Comparison of ENCODE assay signal across 9 cellular contexts in the genomic region with DNA sequence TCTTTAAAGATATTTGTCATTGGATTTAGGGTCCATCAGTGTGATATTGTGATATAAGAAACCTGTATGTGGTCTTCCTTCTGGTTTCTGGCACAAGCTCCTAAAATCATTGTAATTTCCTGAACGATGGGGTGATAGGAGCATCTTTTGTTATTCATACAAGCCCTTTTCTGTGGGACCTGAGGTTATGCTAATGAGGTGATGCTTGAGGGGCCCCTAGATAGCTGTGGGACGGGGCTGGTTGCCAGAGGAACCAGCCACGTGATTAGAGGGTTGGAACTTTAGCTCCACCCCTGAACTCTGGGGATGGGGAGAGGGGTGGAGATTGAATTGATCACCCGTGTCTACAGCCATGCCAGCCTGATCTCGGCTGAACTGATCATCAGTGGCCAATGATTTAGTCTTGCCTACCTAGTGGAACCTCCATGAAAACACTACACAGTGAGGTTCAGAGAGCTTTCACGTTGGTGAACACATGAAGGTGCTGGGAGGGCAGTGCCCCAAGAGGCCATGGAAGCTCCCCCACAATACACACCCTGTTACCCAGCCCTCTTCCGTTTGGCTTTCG.
DNase-seq lines count a peak whose midpoint lies in the region; ATAC-seq and TF ChIP-seq lines count a peak whose summit lies in the region.
"Had no signal": no experiment of that assay in that cellular context is flagged by ENCODE, and none has a peak within 500 bp of the region (broad histone marks: within the 10 kb centered on the region; RNA-seq: fewer than 3 reads in every experiment).

No MANE protein-coding gene starts in this region.

- intact Hi-C loops in right cardiac atrium (cut with DNase I), result no loop called here
- intact Hi-C loops in Right ventricle myocardium superior (cut with DNase I), result no loop called here

- H3K36me3 ChIP-seq in neural cell (ENCODE audit: insufficient read depth, low read length), result no peaks in the 10 kb centered on the region
- H3K36me3 ChIP-seq: SJCRH30 had no signal

- H3K79me2 ChIP-seq in neural cell (replicated peaks; ENCODE audit: insufficient read depth, low read length), result peaks cover 63% of the 10 kb centered on the region

- peak overlapping the region; percentile 90 for H3K27ac Mint-ChIP-seq in activated naive CD4-positive, alpha-beta T cell treated with anti-CD3 and anti-CD28 coated beads, Interleukin-2, amount 10 ng/mL, durations not matched to agents 7 days and 5 days

- no peak for TF ChIP-seq EP300 in neural cell (conservative IDR thresholded peaks at IDR 0.05; ENCODE audit: poor library complexity, severe bottlenecking)

- H3K27me3 Mint-ChIP-seq in activated naive CD4-positive, alpha-beta T cell treated with anti-CD3 and anti-CD28 coated beads, Interleukin-2, amount 10 ng/mL, durations not matched to agents 7 days and 5 days, result no peaks in the 10 kb centered on the region

- H3K4me1 ChIP-seq in right cardiac atrium (ENCODE audit: control insufficient read depth, insufficient read depth, low read length), result peaks cover 4% of the 10 kb centered on the region

- H3K9me3 Mint-ChIP-seq in activated naive CD4-positive, alpha-beta T cell treated with anti-CD3 and anti-CD28 coated beads, Interleukin-2, amount 10 ng/mL, durations not matched to agents 7 days and 5 days, result peaks cover 3% of the 10 kb centered on the region

- H3K9ac ChIP-seq in neural cell (ENCODE audit: low read length), result peak overlapping the region; percentile 61

- TF ChIP-seq RAD21 in neural cell (conservative IDR thresholded peaks at IDR 0.05), result no peak

- H3K4me2 ChIP-seq in neural cell (ENCODE audit: low read length), result peak overlapping the region; percentile 60

- H3K36me3 Mint-ChIP-seq in activated naive CD4-positive, alpha-beta T cell treated with anti-CD3 and anti-CD28 coated beads, Interleukin-2, amount 10 ng/mL, durations not matched to agents 7 days and 5 days, result peaks cover 21% of the 10 kb centered on the region

- H3K27ac ChIP-seq in right cardiac atrium (ENCODE audit: low read length) (no peak overlapping the region), neural cell (ENCODE audit: low read length) (peak overlapping the region; percentile 82)
- H3K27ac ChIP-seq: SJCRH30 had no signal

- peak overlapping the region; percentile 33 for H3K4me3 Mint-ChIP-seq in activated naive CD4-positive, alpha-beta T cell treated with anti-CD3 and anti-CD28 coated beads, Interleukin-2, amount 10 ng/mL, durations not matched to agents 7 days and 5 days

- H3K9me3 ChIP-seq in right cardiac atrium (ENCODE audit: control insufficient read depth, low read length) (no peaks in the 10 kb centered on the region), neural cell (ENCODE audit: low read length) (no peaks in the 10 kb centered on the region)
- H3K9me3 ChIP-seq: SJCRH30 had no signal

- H3K9me2 ChIP-seq in neural cell (ENCODE audit: insufficient read depth, low read length), result no peaks in the 10 kb centered on the region

- no peak for ATAC-seq in right cardiac atrium
- ATAC-seq in Right ventricle myocardium superior (ENCODE audit: poor library complexity), result no peak
- no peak for ATAC-seq in GM21447 (IDR thresholded peaks at IDR 0.05; ENCODE audit: unreplicated experiment)
- no peak for ATAC-seq in GM21825 (IDR thresholded peaks at IDR 0.05; ENCODE audit: unreplicated experiment)
- ATAC-seq in HG03457 (IDR thresholded peaks at IDR 0.05; ENCODE audit: unreplicated experiment), result no peak

- DNase-seq in right cardiac atrium (peak in 2 of 3 donors; percentile 30), Right ventricle myocardium superior (no peak), NCI-H226 (no peak)
- DNase-seq in activated naive CD4-positive, alpha-beta T cell treated with anti-CD3 and anti-CD28 coated beads, Interleukin-2, amount 10 ng/mL, durations not matched to agents 7 days and 5 days, result peak; percentile 78

- H3K4me3 ChIP-seq in right cardiac atrium (ENCODE audit: low read length) (no peak overlapping the region), neural cell (ENCODE audit: low read length) (peak overlapping the region; percentile 58)
- H3K4me3 ChIP-seq: SJCRH30 had no signal

- peaks cover 83% of the 10 kb centered on the region for H3K4me1 Mint-ChIP-seq in activated naive CD4-positive, alpha-beta T cell treated with anti-CD3 and anti-CD28 coated beads, Interleukin-2, amount 10 ng/mL, durations not matched to agents 7 days and 5 days

- H4K20me1 ChIP-seq in neural cell (ENCODE audit: insufficient read depth), result no peaks in the 10 kb centered on the region

- 62% methylated on average over 8 of the region's 8 CpGs for WGBS in right cardiac atrium

- TF ChIP-seq CTCF in neural cell (IDR thresholded peaks at IDR 0.05; ENCODE audit: poor library complexity, severe bottlenecking), result no peak

- H3K27me3 ChIP-seq in right cardiac atrium (ENCODE audit: control insufficient read depth, insufficient read depth), result no peaks in the 10 kb centered on the region
- no peaks in the 10 kb centered on the region for H3K27me3 ChIP-seq in neural cell (ENCODE audit: insufficient read depth, low read depth, low read length)
- H3K27me3 ChIP-seq: SJCRH30 had no signal

- no peak overlapping the region for H2AFZ ChIP-seq in neural cell (ENCODE audit: low read depth, low read length)

- CTCF ChIA-PET in activated naive CD4-positive, alpha-beta T cell treated with anti-CD3 and anti-CD28 coated beads, Interleukin-2, amount 10 ng/mL, durations not matched to agents 7 days and 5 days (lab: Charles Lee), result interaction anchor here (0.7 to 1.6 kb wide), 10 partner anchors 11 to 65 kb away, joined by 3 to 12 read pairs (median 4); no protein-coding TSS in a partner anchor

- no peaks in the 10 kb centered on the region for H3F3A ChIP-seq in neural cell (ENCODE audit: insufficient read depth, low read length, poor library complexity, severe bottlenecking)

TF ChIP-seq in neural cell, 6 proteins besides CTCF, POLR2A, EP300 and RAD21:
- TF ChIP-seq POLR2AphosphoS5 (IDR thresholded peaks at IDR 0.05) (peak; percentile 54), TAF1 (IDR thresholded peaks at IDR 0.05; ENCODE audit: low read depth) (peak; percentile 36), REST (IDR thresholded peaks at IDR 0.05; ENCODE audit: borderline replicate concordance) (no peak), SMC3 (conservative IDR thresholded peaks at IDR 0.05; ENCODE audit: poor library complexity) (no peak)
TF ChIP-seq in neural cell: peak in this region for 2.

Comparison
In these comparisons a context has a peak if more than half of its experiments do, and no peak if none do; other contexts are left out.
1. DNase-seq: peak in right cardiac atrium (2 of 3) and activated naive CD4-positive, alpha-beta T cell treated with anti-CD3 and anti-CD28 coated beads, Interleukin-2, amount 10 ng/mL, durations not matched to agents 7 days and 5 days (single experiment); none in Right ventricle myocardium superior (single experiment) and NCI-H226 (single experiment).